In the genomic region with DNA sequence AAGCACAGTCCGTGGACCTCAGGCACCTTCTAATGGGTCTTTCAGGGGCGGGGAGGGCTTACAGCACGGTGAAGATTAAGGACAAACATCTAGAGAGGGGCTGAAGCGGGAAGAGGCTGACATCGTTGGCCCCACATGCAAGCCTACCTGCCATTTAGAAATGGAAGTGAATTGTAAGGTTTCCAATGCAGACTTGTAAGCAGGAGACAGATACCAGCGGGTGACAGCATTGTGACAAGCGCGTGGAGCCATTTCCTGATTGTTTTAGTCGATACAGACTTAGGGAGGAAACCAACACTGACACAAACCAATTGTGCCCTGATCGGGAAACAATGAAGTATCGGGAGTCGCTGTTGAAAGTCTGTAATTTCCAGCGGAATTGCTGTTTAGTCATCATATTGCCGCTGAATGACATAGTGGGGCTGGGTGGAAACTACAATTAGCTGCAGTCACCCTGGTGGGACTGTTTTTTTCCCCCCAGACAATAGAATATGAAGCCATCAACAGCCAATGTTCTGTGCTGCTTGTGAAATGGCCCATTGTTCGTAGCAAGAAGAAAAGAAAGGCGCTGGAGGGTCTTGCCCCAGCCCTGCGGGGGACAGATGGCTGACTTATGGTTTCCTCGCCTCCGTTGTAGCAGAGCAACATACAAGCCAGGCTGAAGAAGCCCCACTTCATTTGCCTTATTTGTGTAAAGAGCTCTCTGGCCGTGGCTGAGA, we compare ENCODE assay signal across 26 cellular contexts.
DNase-seq lines count a peak whose midpoint lies in the region; ATAC-seq, FAIRE-seq and TF ChIP-seq lines count a peak whose summit lies in the region.
"Had no signal": no experiment of that assay in that cellular context is flagged by ENCODE, and none has a peak within 500 bp of the region (broad histone marks: within the 10 kb centered on the region; RNA-seq: fewer than 3 reads in every experiment).

No MANE protein-coding gene starts in this region.

- H3K23ac ChIP-seq in IMR-90 (ENCODE audit: low read depth, low read length) = no peak overlapping the region

- FAIRE-seq in endothelial cell of umbilical vein (lab: Jason Lieb, UNC) = peak; percentile 82
- FAIRE-seq: frontal cortex, HTR-8/SVneo had no signal

- H3K4me1 ChIP-seq in IMR-90 (ENCODE audit: control insufficient read depth, insufficient read depth, low read length) (peaks cover 2% of the 10 kb centered on the region), endothelial cell of umbilical vein (ENCODE audit: control insufficient read depth, extremely low read depth, insufficient read depth, low read length) (no peaks in the 10 kb centered on the region)
- H3K4me1 ChIP-seq: prostate gland, tibial artery had no signal

- H2BK15ac ChIP-seq in IMR-90 (ENCODE audit: low read depth, low read length) = no peak overlapping the region

- H2BK5ac ChIP-seq in IMR-90 (ENCODE audit: low read depth, low read length, poor library complexity, severe bottlenecking) = no peak overlapping the region

- H3K27me3 ChIP-seq in IMR-90 (ENCODE audit: control insufficient read depth, insufficient read depth, low read length) (no peaks in the 10 kb centered on the region), endothelial cell of umbilical vein (ENCODE audit: control insufficient read depth in 2 of 2, insufficient read depth in 2 of 2, low read length in 2 of 2) (no peaks in the 10 kb centered on the region)

- no peak overlapping the region for H2BK20ac ChIP-seq in IMR-90 (ENCODE audit: low read depth, low read length)

- no peak overlapping the region for H3K56ac ChIP-seq in IMR-90 (ENCODE audit: extremely low read depth, insufficient read depth, low read length)

- no peaks in the 10 kb centered on the region for H3K9me3 ChIP-seq in IMR-90 (ENCODE audit: control insufficient read depth, insufficient read depth, low read length)
- no peaks in the 10 kb centered on the region for H3K9me3 ChIP-seq in endothelial cell of umbilical vein (replicated peaks; ENCODE audit: control insufficient read depth, insufficient read depth, low read length)
- H3K9me3 ChIP-seq: HAP-1, prostate gland had no signal

- intact Hi-C loops in IMR-90 (cut with micrococcal nuclease) (loop anchor here (10.0 kb wide), 1 partner anchor 147 kb away; no protein-coding TSS in a partner anchor), endothelial cell of umbilical vein (cut with micrococcal nuclease) (no loop called here)

- CTCF ChIA-PET in IMR-90 (lab: Yijun Ruan, JAX) = no interaction called here
- CTCF ChIA-PET in endothelial cell of umbilical vein (lab: Charles Lee) = no interaction called here

- TF ChIP-seq POLR2A in IMR-90 (IDR thresholded peaks at IDR 0.05; ENCODE audit: low read depth, low read length) (no peak), endothelial cell of umbilical vein (IDR thresholded peaks at IDR 0.05; ENCODE audit: low read depth, low read length) (no peak)

- no peaks in the 10 kb centered on the region for H3K79me2 ChIP-seq in endothelial cell of umbilical vein (ENCODE audit: control insufficient read depth, insufficient read depth, low read length)

- TF ChIP-seq RAD21 in IMR-90 (IDR thresholded peaks at IDR 0.05; ENCODE audit: low read length) = no peak

- H3K27ac ChIP-seq in IMR-90 (ENCODE audit: insufficient read depth, low read length) = no peak overlapping the region
- H3K27ac ChIP-seq in endothelial cell of umbilical vein (ENCODE audit: insufficient read depth, low read depth, low read length) = no peak overlapping the region
- H3K27ac ChIP-seq: prostate gland, tibial artery had no signal

- dilution Hi-C loops in IMR-90 (cut with HindIII; ENCODE audit: low sequenced_read_pairs, unreplicated experiment) (no loop called here), endothelial cell of umbilical vein (cut with MboI; ENCODE audit: extremely low pct_ligation_motif_present, low sequenced_read_pairs) (no loop called here)

- H4K91ac ChIP-seq in IMR-90 (ENCODE audit: insufficient read depth, low read depth, low read length) = no peak overlapping the region

- H3K4me3 ChIP-seq in IMR-90 (ENCODE audit: insufficient read depth, low read depth, low read length) (no peak overlapping the region), endothelial cell of umbilical vein (replicated peaks in 1 of 3; ENCODE audit: insufficient read depth in 1 of 3, low read depth in 1 of 3, low read length in 3 of 3) (no peak overlapping the region)
- H3K4me3 ChIP-seq: HAP-1, prostate gland, tibial artery had no signal

- WGBS in IMR-90 (ENCODE audit: extremely low coverage in 2 of 2, insufficient read length in 1 of 2), 2 experiments = 80% methylated on average over 5 of the region's 20 CpGs; no CpG with 5 or more reads in 1 of the 2 experiments

- no peaks in the 10 kb centered on the region for H4K20me1 ChIP-seq in IMR-90 (ENCODE audit: insufficient read depth, low read length)
- no peaks in the 10 kb centered on the region for H4K20me1 ChIP-seq in endothelial cell of umbilical vein (replicated peaks; ENCODE audit: control insufficient read depth, extremely low read depth, insufficient read depth, low read length)

- no peak overlapping the region for H2BK120ac ChIP-seq in IMR-90 (ENCODE audit: low read depth, low read length)

- no peak overlapping the region; the same call in 1 of the 2 replicates for H2AK5ac ChIP-seq in IMR-90 (ENCODE audit: low read depth, low read length)

- BruUV-seq in IMR-90 (replicated peaks; lab: Mats Ljungman, UMichigan) (no TSS peak), endothelial cell of umbilical vein (replicated peaks; lab: Mats Ljungman, UMichigan) (no TSS peak)

- no peak overlapping the region for H3K4ac ChIP-seq in IMR-90 (ENCODE audit: low read depth, low read length)

- H3K9ac ChIP-seq in IMR-90 (ENCODE audit: low read depth, low read length) (no peak overlapping the region), endothelial cell of umbilical vein (replicated peaks; ENCODE audit: extremely low read depth, insufficient read depth, low read length) (no peak overlapping the region)

- peak overlapping the region; percentile 15; the same call in 1 of the 2 replicates for H3K14ac ChIP-seq in IMR-90 (replicated peaks; ENCODE audit: low read depth, low read length)

- no peak for TF ChIP-seq CTCF in IMR-90 (conservative IDR thresholded peaks at IDR 0.05; ENCODE audit: low read depth, low read length)
- no peak for TF ChIP-seq CTCF in endothelial cell of umbilical vein (IDR thresholded peaks at IDR 0.05; ENCODE audit: extremely low read depth in 1 of 2, insufficient read depth in 1 of 2, low read depth in 1 of 2, low read length in 2 of 2)

- no peak overlapping the region for H3K4me2 ChIP-seq in IMR-90 (ENCODE audit: low read depth, low read length)
- H3K4me2 ChIP-seq in endothelial cell of umbilical vein (ENCODE audit: insufficient read depth, low read length) = no peak overlapping the region

- H3K36me3 ChIP-seq in IMR-90 (ENCODE audit: control insufficient read depth, insufficient read depth, low read length) (no peaks in the 10 kb centered on the region), endothelial cell of umbilical vein (ENCODE audit: control insufficient read depth in 2 of 2, extremely low read depth in 1 of 2, insufficient read depth in 2 of 2, low read length in 2 of 2) (no peaks in the 10 kb centered on the region)
- H3K36me3 ChIP-seq: HAP-1, prostate gland, tibial artery had no signal

- H3K9me1 ChIP-seq in IMR-90 (ENCODE audit: insufficient read depth, low read length) = peaks cover 2% of the 10 kb centered on the region; the same call in 1 of the 2 replicates
- H3K9me1 ChIP-seq in endothelial cell of umbilical vein (replicated peaks; ENCODE audit: control insufficient read depth, extremely low read depth, insufficient read depth, low read length) = no peaks in the 10 kb centered on the region

- H4K5ac ChIP-seq in IMR-90 (ENCODE audit: low read depth, low read length) = no peak overlapping the region

- H4K8ac ChIP-seq in IMR-90 (ENCODE audit: low read depth in 2 of 2, low read length in 2 of 2) = no peak overlapping the region

- H2AK9ac ChIP-seq in IMR-90 (replicated peaks; ENCODE audit: low read depth, low read length, poor library complexity) = no peak overlapping the region

- POLR2A ChIA-PET in IMR-90 (lab: Charles Lee; ENCODE audit: unreplicated experiment) = no interaction called here
- POLR2A ChIA-PET in endothelial cell of umbilical vein (lab: Charles Lee) = no interaction called here

- H3K79me1 ChIP-seq in IMR-90 (ENCODE audit: low read depth in 1 of 2, low read length in 2 of 2) = no peaks in the 10 kb centered on the region

- ATAC-seq in IMR-90 (ENCODE audit: low read depth) (no peak), HG03378 (IDR thresholded peaks at IDR 0.05; ENCODE audit: unreplicated experiment) (no peak)
- ATAC-seq: activated CD8-positive, alpha-beta T cell treated with anti-CD3 and anti-CD28 coated beads, Interleukin-2, amount 10 ng/mL, durations not matched to agents 7 days and 5 days; esophagus mucosa; natural killer cell treated with Interleukin-12 subunit alpha and Interleukin-12 subunit beta and Interleukin-15 and Interleukin-18, amount 100 ng/mL, for 72 hours; stimulated activated naive CD8-positive, alpha-beta T cell treated with anti-CD3 and anti-CD28 coated beads, Interleukin-15, Interleukin-2, amounts not matched to agents 100 U/mL and 50 U/mL, for 24 hours had no signal

- H3K18ac ChIP-seq in IMR-90 (ENCODE audit: low read depth, low read length) = no peak overlapping the region

- DNase-seq in IMR-90 (no peak), NCI-H345 treated with DMSO at 0.1 percent for 48 hours (lab: John Stamatoyannopoulos, UW; ENCODE audit: unreplicated experiment) (peak; percentile 61), endothelial cell of umbilical vein (ENCODE audit: low read depth, low spot score) (peak; percentile 52), pons (ENCODE audit: low spot score) (peak; percentile 57), HT-29 (ENCODE audit: low spot score) (no peak), NCI-H2107 treated with DMSO at 0.1 percent for 48 hours (lab: John Stamatoyannopoulos, UW; ENCODE audit: unreplicated experiment) (no peak)
- DNase-seq: activated CD8-positive, alpha-beta T cell treated with anti-CD3 and anti-CD28 coated beads, Interleukin-2, amount 10 ng/mL, durations not matched to agents 7 days and 5 days; activated naive CD4-positive, alpha-beta T cell treated with anti-CD3 and anti-CD28 coated beads, Interleukin-2, amount 50 U/mL, for 16 hours; activated T-cell treated with anti-CD3 and anti-CD28 coated beads, Interleukin-2, amount 50 U/mL, for 48 hours; AML-193; aorta; central memory CD4-positive, alpha-beta T cell; Kasumi-1; NCI-H1092; NCI-H446; stimulated activated CD4-positive, alpha-beta T cell treated with anti-CD3 and anti-CD28 coated beads, Interleukin-4, amount 100 ng/mL, for 1 hour; stimulated activated naive CD8-positive, alpha-beta T cell treated with anti-CD3 and anti-CD28 coated beads, Interleukin-15, Interleukin-2, amounts not matched to agents 100 U/mL and 50 U/mL, for 24 hours; T-helper 9 cell; tibial artery had no signal

- H2AFZ ChIP-seq in IMR-90 (replicated peaks; ENCODE audit: low read length, poor library complexity) (peak overlapping the region; percentile 65), endothelial cell of umbilical vein (ENCODE audit: low read depth, low read length) (peak overlapping the region; percentile 41)

- in situ Hi-C loops in IMR-90 (cut with MboI; ENCODE audit: low sequenced_read_pairs) = no loop called here

TF ChIP-seq in IMR-90, 13 proteins besides CTCF, POLR2A, EP300 and RAD21 (continues in another document):
- TF ChIP-seq FOS (IDR thresholded peaks at IDR 0.05; ENCODE audit: low read depth, low read length) = no peak

Comparison
In these comparisons a context has a peak if more than half of its experiments do, and no peak if none do; other contexts are left out.
1. DNase-seq: peak in NCI-H345 treated with DMSO at 0.1 percent for 48 hours (single experiment), endothelial cell of umbilical vein (single experiment) and pons (single experiment); none in IMR-90 (single experiment), HT-29 (single experiment) and NCI-H2107 treated with DMSO at 0.1 percent for 48 hours (single experiment).